ENCODE assay signal across 15 cellular contexts in genomic region chr20:14406495-14406894, GRCh38.
DNase-seq lines count a peak whose midpoint lies in the region; ATAC-seq and TF ChIP-seq lines count a peak whose summit lies in the region.
"Had no signal": no experiment of that assay in that cellular context is flagged by ENCODE, and none has a peak within 500 bp of the region (broad histone marks: within the 10 kb centered on the region; RNA-seq: fewer than 3 reads in every experiment).

No MANE protein-coding gene starts in this region.

- H3K36me3 Mint-ChIP-seq in MCF 10A (ENCODE audit: insufficient read depth, unreplicated experiment), result no peaks in the 10 kb centered on the region
- no peaks in the 10 kb centered on the region for H3K36me3 Mint-ChIP-seq in activated naive CD4-positive, alpha-beta T cell treated with anti-CD3 and anti-CD28 coated beads, Interleukin-2, amount 10 ng/mL, durations not matched to agents 7 days and 5 days

- DNase-seq in MCF 10A (ENCODE audit: unreplicated experiment) (peak; percentile 11), breast epithelium (ENCODE audit: low spot score in 2 of 2) (no peak), HS-27A (ENCODE audit: low read depth) (peak; percentile 67), choroid plexus epithelial cell (ENCODE audit: low read depth) (peak; percentile 35), SIG-M5 treated with dmso at 0.1 percent for 504 hours (lab: John Stamatoyannopoulos, UW; ENCODE audit: unreplicated experiment) (no peak), left colon (no peak), Ammon's horn (ENCODE audit: low spot score) (no peak)
- DNase-seq in activated naive CD4-positive, alpha-beta T cell treated with anti-CD3 and anti-CD28 coated beads, Interleukin-2, amount 10 ng/mL, durations not matched to agents 7 days and 5 days, result no peak
- DNase-seq: 8988T; activated CD4-positive, alpha-beta T cell treated with anti-CD3 and anti-CD28 coated beads, Interleukin-2, amount 50 U/mL, for 48 hours; hippocampal formation; NCI-H1048; nephron progenitor cell; Peyer's patch had no signal

- intact Hi-C loops in MCF 10A (cut with micrococcal nuclease), result no loop called here
- intact Hi-C loops in breast epithelium (cut with DNase I; ENCODE audit: low total_unique reads), result no loop called here
- intact Hi-C loops in left colon (cut with DNase I, micrococcal nuclease), result no loop called here

- peaks cover 14% of the 10 kb centered on the region for H3K4me1 Mint-ChIP-seq in MCF 10A (ENCODE audit: insufficient read depth, unreplicated experiment)
- H3K4me1 Mint-ChIP-seq in activated naive CD4-positive, alpha-beta T cell treated with anti-CD3 and anti-CD28 coated beads, Interleukin-2, amount 10 ng/mL, durations not matched to agents 7 days and 5 days, result no peaks in the 10 kb centered on the region

- no peak for TF ChIP-seq CTCF in MCF 10A (IDR thresholded peaks at IDR 0.05; ENCODE audit: unreplicated experiment)
- no peak for TF ChIP-seq CTCF in breast epithelium (IDR thresholded peaks at IDR 0.05)
- no peak for TF ChIP-seq CTCF in choroid plexus epithelial cell (conservative IDR thresholded peaks at IDR 0.05; ENCODE audit: low read depth, low read length)

- TF ChIP-seq POLR2A in breast epithelium (IDR thresholded peaks at IDR 0.05), result no peak

- CTCF ChIA-PET in MCF 10A (lab: Yijun Ruan, JAX), result interaction anchor here (1.3 kb wide), 1 partner anchor 35 kb away, joined by 3 read pairs; no protein-coding TSS in a partner anchor
- CTCF ChIA-PET in activated naive CD4-positive, alpha-beta T cell treated with anti-CD3 and anti-CD28 coated beads, Interleukin-2, amount 10 ng/mL, durations not matched to agents 7 days and 5 days (lab: Charles Lee), result no interaction called here

- H3K4me3 Mint-ChIP-seq in MCF 10A (ENCODE audit: unreplicated experiment), result no peak overlapping the region
- H3K4me3 Mint-ChIP-seq in activated naive CD4-positive, alpha-beta T cell treated with anti-CD3 and anti-CD28 coated beads, Interleukin-2, amount 10 ng/mL, durations not matched to agents 7 days and 5 days, result no peak overlapping the region
- H3K4me3 Mint-ChIP-seq: nephron progenitor cell had no signal

- H3K9me3 ChIP-seq in breast epithelium, result no peaks in the 10 kb centered on the region
- H3K9me3 ChIP-seq: ascending aorta, Peyer's patch had no signal

- H3K27me3 Mint-ChIP-seq in MCF 10A (ENCODE audit: insufficient read depth, unreplicated experiment), result no peaks in the 10 kb centered on the region
- H3K27me3 Mint-ChIP-seq in activated naive CD4-positive, alpha-beta T cell treated with anti-CD3 and anti-CD28 coated beads, Interleukin-2, amount 10 ng/mL, durations not matched to agents 7 days and 5 days, result no peaks in the 10 kb centered on the region

- H3K27me3 ChIP-seq in breast epithelium, result no peaks in the 10 kb centered on the region
- H3K27me3 ChIP-seq: ascending aorta, Peyer's patch had no signal

- no peaks in the 10 kb centered on the region for H3K36me3 ChIP-seq in breast epithelium
- H3K36me3 ChIP-seq: ascending aorta, Peyer's patch had no signal

- BruUV-seq in MCF 10A (replicated peaks; lab: Mats Ljungman, UMichigan), result no TSS peak

- POLR2A ChIA-PET in MCF 10A (lab: Yijun Ruan, JAX), result interaction anchor here (1.2 kb wide), 1 partner anchor 28 kb away, joined by 3 read pairs; no protein-coding TSS in a partner anchor

- no peaks in the 10 kb centered on the region for H3K9me3 Mint-ChIP-seq in MCF 10A (ENCODE audit: unreplicated experiment)
- H3K9me3 Mint-ChIP-seq in activated naive CD4-positive, alpha-beta T cell treated with anti-CD3 and anti-CD28 coated beads, Interleukin-2, amount 10 ng/mL, durations not matched to agents 7 days and 5 days, result peaks cover 8% of the 10 kb centered on the region
- H3K9me3 Mint-ChIP-seq: nephron progenitor cell had no signal

- H3K4me1 ChIP-seq in breast epithelium, result no peaks in the 10 kb centered on the region
- H3K4me1 ChIP-seq: ascending aorta, Peyer's patch had no signal

- H3K27ac ChIP-seq in breast epithelium, result no peak overlapping the region
- H3K27ac ChIP-seq: ascending aorta, Peyer's patch had no signal

- ATAC-seq in left colon, result no peak

- H3K27ac Mint-ChIP-seq in MCF 10A (ENCODE audit: low read depth, unreplicated experiment), result no peak overlapping the region
- no peak overlapping the region for H3K27ac Mint-ChIP-seq in activated naive CD4-positive, alpha-beta T cell treated with anti-CD3 and anti-CD28 coated beads, Interleukin-2, amount 10 ng/mL, durations not matched to agents 7 days and 5 days
- H3K27ac Mint-ChIP-seq: nephron progenitor cell had no signal

- H3K4me3 ChIP-seq in breast epithelium (no peak overlapping the region), choroid plexus epithelial cell (ENCODE audit: low read depth, low read length) (no peak overlapping the region)
- H3K4me3 ChIP-seq: ascending aorta, Peyer's patch had no signal

Comparison
In these comparisons a context has a peak if more than half of its experiments do, and no peak if none do; other contexts are left out.
1. DNase-seq: peak in MCF 10A (single experiment), HS-27A (single experiment) and choroid plexus epithelial cell (single experiment); none in breast epithelium (0 of 2), SIG-M5 treated with dmso at 0.1 percent for 504 hours (single experiment), activated naive CD4-positive, alpha-beta T cell treated with anti-CD3 and anti-CD28 coated beads, Interleukin-2, amount 10 ng/mL, durations not matched to agents 7 days and 5 days (single experiment), left colon (0 of 2) and Ammon's horn (single experiment).